ENCODE assay signal across 19 cellular contexts in genomic region chr2:85613717-85614515, GRCh38. TPM values are rescaled to one million over a fixed set of nuclear protein-coding genes. Genes with fewer than 3 reads are reported as not detected.
DNase-seq lines count a peak whose midpoint lies in the region; ATAC-seq, FAIRE-seq and TF ChIP-seq lines count a peak whose summit lies in the region.
"Had no signal": no experiment of that assay in that cellular context is flagged by ENCODE, and none has a peak within 500 bp of the region (broad histone marks: within the 10 kb centered on the region; RNA-seq: fewer than 3 reads in every experiment).

No MANE protein-coding gene starts in this region.

- WGBS in HepG2 (ENCODE audit: low lambda C conversion rate), result 45% methylated on average over 10 of the region's 10 CpGs
- 75% methylated on average over 10 of the region's 10 CpGs for WGBS in right lobe of liver (ENCODE audit: insufficient coverage, low coverage, low lambda C conversion rate, missing lambda C conversion rate)
- 83% methylated on average over 10 of the region's 10 CpGs for WGBS in suprapubic skin

- peaks cover 16% of the 10 kb centered on the region for H3K4me1 Mint-ChIP-seq in activated T-helper 1 cell treated with anti-CD3 and anti-CD28 coated beads, Interleukin-12 subunit alpha, Interleukin-12 subunit beta, Interleukin-2, Interleukin-4 antibody, amounts not matched to agents 30 ng/mL and 10 ng/mL and 1 ng/mL, durations not matched to agents 14 hours and 24 hours and 36 hours (ENCODE audit: low read depth)
- peaks cover 20 to 26% of the 10 kb centered on the region in 2 donors for H3K4me1 Mint-ChIP-seq in natural killer cell

- H3K27me3 Mint-ChIP-seq in activated T-helper 1 cell treated with anti-CD3 and anti-CD28 coated beads, Interleukin-12 subunit alpha, Interleukin-12 subunit beta, Interleukin-2, Interleukin-4 antibody, amounts not matched to agents 30 ng/mL and 10 ng/mL and 1 ng/mL, durations not matched to agents 14 hours and 24 hours and 36 hours (ENCODE audit: insufficient read depth), result no peaks in the 10 kb centered on the region
- no peaks in the 10 kb centered on the region for H3K27me3 Mint-ChIP-seq in natural killer cell (ENCODE audit: low read depth in 2 of 2)

- no peak for TF ChIP-seq EP300 in HepG2 (IDR thresholded peaks at IDR 0.05; ENCODE audit: low read depth in 2 of 2, low read length in 2 of 2)
- TF ChIP-seq EP300 in HepG2 (CRISPR knock-in tag; IDR thresholded peaks at IDR 0.05; ENCODE audit: borderline replicate concordance), result no peak
- no peak for TF ChIP-seq EP300 in suprapubic skin (IDR thresholded peaks at IDR 0.05)

- H3K36me3 ChIP-seq in HepG2 (replicated peaks in 1 of 2; ENCODE audit: control insufficient read depth in 1 of 2, insufficient read depth in 2 of 2, low read length in 2 of 2), result peaks cover 4 to 13% of the 10 kb centered on the region in 2 experiments
- H3K36me3 ChIP-seq in right lobe of liver, result peaks cover 0 to 5% (median 1%) of the 10 kb centered on the region in 4 donors
- peaks cover 8% of the 10 kb centered on the region for H3K36me3 ChIP-seq in suprapubic skin
- H3K36me3 ChIP-seq: breast epithelium had no signal

- H3K27ac Mint-ChIP-seq in activated T-helper 1 cell treated with anti-CD3 and anti-CD28 coated beads, Interleukin-12 subunit alpha, Interleukin-12 subunit beta, Interleukin-2, Interleukin-4 antibody, amounts not matched to agents 30 ng/mL and 10 ng/mL and 1 ng/mL, durations not matched to agents 14 hours and 24 hours and 36 hours, result no peak overlapping the region
- no peak overlapping the region for H3K27ac Mint-ChIP-seq in natural killer cell

- CTCF ChIA-PET in HepG2 (lab: Yijun Ruan, JAX; ENCODE audit: low intra/inter-chr PET ratio, low total read pairs), result no interaction called here

- H3K27ac ChIP-seq in HepG2 (ENCODE audit: extremely low read length, insufficient read depth, low read length), result peak overlapping the region; percentile 49
- no peak overlapping the region for H3K27ac ChIP-seq in right lobe of liver
- H3K27ac ChIP-seq in suprapubic skin, result no peak overlapping the region
- H3K27ac ChIP-seq: breast epithelium, hepatocyte, prostate gland, SK-N-MC had no signal

- ATAC-seq in HepG2 (no peak), right lobe of liver (no peak), natural killer cell (no peak)
- ATAC-seq: activated CD4-positive, CD25-positive, alpha-beta regulatory T cell treated with anti-CD3 and anti-CD28 coated beads, Interleukin-2, amount 50 U/mL, for 24 hours had no signal

- no peak for TF ChIP-seq RAD21 in HepG2 (CRISPR knock-in tag; IDR thresholded peaks at IDR 0.05)

- FAIRE-seq in HepG2 (lab: Jason Lieb, UNC), result no peak

- H4K20me1 ChIP-seq in HepG2 (ENCODE audit: insufficient read depth, low read length), result peaks cover 13% of the 10 kb centered on the region

- H3K4me1 ChIP-seq in HepG2 (ENCODE audit: insufficient read depth, low read length), result peaks cover 69% of the 10 kb centered on the region
- peaks cover 0 to 31% (median 5%) of the 10 kb centered on the region in 4 donors for H3K4me1 ChIP-seq in right lobe of liver
- H3K4me1 ChIP-seq in suprapubic skin, result peaks cover 50% of the 10 kb centered on the region

- H3K9me3 Mint-ChIP-seq in activated T-helper 1 cell treated with anti-CD3 and anti-CD28 coated beads, Interleukin-12 subunit alpha, Interleukin-12 subunit beta, Interleukin-2, Interleukin-4 antibody, amounts not matched to agents 30 ng/mL and 10 ng/mL and 1 ng/mL, durations not matched to agents 14 hours and 24 hours and 36 hours, result no peaks in the 10 kb centered on the region
- no peaks in the 10 kb centered on the region for H3K9me3 Mint-ChIP-seq in natural killer cell

- POLR2A ChIA-PET in HepG2 (lab: Yijun Ruan, JAX), result interaction anchor here (1.2 to 25.7 kb wide), 2 partner anchors 21 to 75 kb away, joined by 4 to 795 read pairs; partner anchors contain the start of genes MAT2A, RNF181, TMEM150A and VAMP5

- H3K4me3 Mint-ChIP-seq in activated T-helper 1 cell treated with anti-CD3 and anti-CD28 coated beads, Interleukin-12 subunit alpha, Interleukin-12 subunit beta, Interleukin-2, Interleukin-4 antibody, amounts not matched to agents 30 ng/mL and 10 ng/mL and 1 ng/mL, durations not matched to agents 14 hours and 24 hours and 36 hours, result peak overlapping the region; percentile 25
- peak overlapping the region; percentile 61 for H3K4me3 Mint-ChIP-seq in natural killer cell

- DNase-seq in HepG2 (ENCODE audit: low spot score), result no peak
- no peak for DNase-seq in right lobe of liver
- no peak for DNase-seq in activated T-helper 1 cell treated with anti-CD3 and anti-CD28 coated beads, Interleukin-12 subunit alpha, Interleukin-12 subunit beta, Interleukin-2, Interleukin-4 antibody, amounts not matched to agents 30 ng/mL and 10 ng/mL and 1 ng/mL, durations not matched to agents 14 hours and 24 hours and 36 hours (ENCODE audit: low spot score)
- DNase-seq in natural killer cell, result no peak
- DNase-seq in suprapubic skin (ENCODE audit: low spot score in 2 of 2), result no peak
- no peak for DNase-seq in DMS114 treated with DMSO at 0.1 percent for 48 hours (lab: John Stamatoyannopoulos, UW; ENCODE audit: unreplicated experiment)
- no peak for DNase-seq in NCI-H2029 (lab: John Stamatoyannopoulos, UW)
- DNase-seq: Calu3, dermis blood vessel endothelial cell, NCI-H1048, NCI-H2029 treated with DMSO at 0.1 percent for 48 hours, spleen, T1000 had no signal

- peaks cover 14% of the 10 kb centered on the region for H3K36me3 Mint-ChIP-seq in activated T-helper 1 cell treated with anti-CD3 and anti-CD28 coated beads, Interleukin-12 subunit alpha, Interleukin-12 subunit beta, Interleukin-2, Interleukin-4 antibody, amounts not matched to agents 30 ng/mL and 10 ng/mL and 1 ng/mL, durations not matched to agents 14 hours and 24 hours and 36 hours (ENCODE audit: low read depth)
- H3K36me3 Mint-ChIP-seq in natural killer cell, result no peaks in the 10 kb centered on the region

- TF ChIP-seq CTCF in HepG2 (CRISPR knock-in tag; IDR thresholded peaks at IDR 0.05) (no peak), right lobe of liver (IDR thresholded peaks at IDR 0.05) (no peak), natural killer cell (IDR thresholded peaks at IDR 0.05) (no peak), suprapubic skin (IDR thresholded peaks at IDR 0.05) (no peak)

- no peak overlapping the region for H3K4me3 ChIP-seq in HepG2 (replicated peaks in 1 of 3; ENCODE audit: insufficient read depth in 1 of 3, low read depth in 2 of 3, low read length in 3 of 3)
- H3K4me3 ChIP-seq in right lobe of liver, result no peak overlapping the region
- H3K4me3 ChIP-seq in suprapubic skin, result no peak overlapping the region
- H3K4me3 ChIP-seq: breast epithelium, hepatocyte, lung, prostate gland, SK-N-MC, spleen had no signal

- H3K9me3 ChIP-seq in HepG2 (ENCODE audit: low read length), result no peaks in the 10 kb centered on the region
- no peaks in the 10 kb centered on the region for H3K9me3 ChIP-seq in right lobe of liver
- H3K9me3 ChIP-seq in suprapubic skin, result no peaks in the 10 kb centered on the region
- H3K9me3 ChIP-seq: breast epithelium, prostate gland, spleen had no signal

- H3K4me2 ChIP-seq in HepG2 (ENCODE audit: low read depth, low read length), result peak overlapping the region; percentile 32
- H3K4me2 ChIP-seq: hepatocyte had no signal

- intact Hi-C loops in HepG2 (cut with micrococcal nuclease; ENCODE audit: unreplicated experiment) (loop anchor here (5.0 kb wide), 1 partner anchor 192 kb away; no protein-coding TSS in a partner anchor), right lobe of liver (cut with DNase I) (no loop called here), natural killer cell (cut with micrococcal nuclease) (no loop called here)
- intact Hi-C loops in activated T-helper 1 cell treated with anti-CD3 and anti-CD28 coated beads, Interleukin-12 subunit alpha, Interleukin-12 subunit beta, Interleukin-2, Interleukin-4 antibody, amounts not matched to agents 30 ng/mL and 10 ng/mL and 1 ng/mL, durations not matched to agents 14 hours and 24 hours and 36 hours (cut with micrococcal nuclease), result loop anchor here (10.0 kb wide), 1 partner anchor 831 kb away; the partner anchor contains the start of gene KDM3A

- H3K9ac ChIP-seq in HepG2 (ENCODE audit: insufficient read depth, low read depth, low read length), result peak overlapping the region; percentile 47; the same call in 1 of the 2 replicates

- TF ChIP-seq POLR2A in HepG2 (IDR thresholded peaks at IDR 0.05; ENCODE audit: insufficient read depth in 1 of 2, low read depth in 2 of 2, low read length in 2 of 2) (no peak), right lobe of liver (IDR thresholded peaks at IDR 0.05) (no peak), suprapubic skin (IDR thresholded peaks at IDR 0.05) (no peak)

- no peak overlapping the region for H2AFZ ChIP-seq in HepG2 (ENCODE audit: low read length)
- H2AFZ ChIP-seq: hepatocyte had no signal

- peaks cover 39% of the 10 kb centered on the region for H3K79me2 ChIP-seq in HepG2 (ENCODE audit: insufficient read depth, low read length)

- no peaks in the 10 kb centered on the region; a peak in 1 of 5 replicates for H3K27me3 ChIP-seq in HepG2 (ENCODE audit: control insufficient read depth in 1 of 2, insufficient read depth in 2 of 2, low read length in 2 of 2)
- no peaks in the 10 kb centered on the region for H3K27me3 ChIP-seq in right lobe of liver
- no peaks in the 10 kb centered on the region for H3K27me3 ChIP-seq in suprapubic skin
- H3K27me3 ChIP-seq: breast epithelium, hepatocyte, spleen had no signal

- in situ Hi-C loops in HepG2 (cut with HindIII; ENCODE audit: extremely low pct_ligation_motif_present, low pct_unique_long_range_greater_than_20kb), result no loop called here

- no TSS peak for BruUV-seq in HepG2 (replicated peaks; lab: Mats Ljungman, UMichigan)

RNA-seq across cellular contexts. Expression of gene C2orf68, which starts 2.0 kb away (rescaled TPM):
- total RNA-seq in HepG2 (2016; rRNA removed; fragmentation: Illumina TruSeq; extraction: Trizol), result 47.1 and 49.0 TPM in 2 replicates
- total RNA-seq in HepG2 (2016; cell fraction: cytosol; rRNA removed; fragmentation: Illumina TruSeq; extraction: Trizol; ENCODE audit: low read depth), result 32.5 and 36.5 TPM in 2 replicates
- 48.7 and 49.6 TPM in 2 replicates for total RNA-seq in HepG2 (2016; cell fraction: insoluble cytoplasmic fraction; rRNA removed; fragmentation: Illumina TruSeq; extraction: Trizol)
- 64.2 and 67.0 TPM in 2 replicates for total RNA-seq in HepG2 (2016; cell fraction: membrane; rRNA removed; fragmentation: Illumina TruSeq; extraction: Trizol)
- total RNA-seq in HepG2 (2016; cell fraction: nucleus; rRNA removed; fragmentation: Illumina TruSeq; extraction: Trizol), result 33.2 and 34.7 TPM in 2 replicates
- 77.4 and 82.8 TPM in 2 replicates for polyA plus RNA-seq in HepG2 (2011; rRNA removed)
- polyA plus RNA-seq in HepG2 (2011; cell fraction: cytosol; rRNA removed), result 32.5 and 38.0 TPM in 2 replicates
- 55.4 and 70.0 TPM in 2 replicates for polyA plus RNA-seq in HepG2 (2011; cell fraction: nucleus; rRNA removed)
- 42.2 and 51.9 TPM in 2 replicates for polyA plus RNA-seq in HepG2 (2012)
- 54.3 and 54.6 TPM in 2 replicates for polyA plus RNA-seq in HepG2 (2016; cell fraction: cytosol; fragmentation: Illumina TruSeq; extraction: Trizol; ENCODE audit: low read depth)
- polyA plus RNA-seq in HepG2 (2016; cell fraction: insoluble cytoplasmic fraction; fragmentation: Illumina TruSeq; extraction: Trizol; ENCODE audit: low read depth), result 56.4 and 59.2 TPM in 2 replicates
- polyA plus RNA-seq in HepG2 (2016; cell fraction: membrane; fragmentation: Illumina TruSeq; extraction: Trizol; ENCODE audit: low read depth), result 69.9 and 70.6 TPM in 2 replicates
- 76.9 and 78.6 TPM in 2 replicates for polyA plus RNA-seq in HepG2 (2016; cell fraction: nucleus; fragmentation: Illumina TruSeq; extraction: Trizol; ENCODE audit: insufficient read depth, low read depth)
- polyA minus RNA-seq in HepG2 (2011; rRNA and poly(A)+ RNA removed; ENCODE audit: low replicate concordance), result 73.7 and 82.9 TPM in 2 replicates
- polyA minus RNA-seq in HepG2 (2011; cell fraction: cytosol; rRNA and poly(A)+ RNA removed), result 34.4 and 42.2 TPM in 2 replicates
- 35.4 and 43.0 TPM in 2 replicates for polyA minus RNA-seq in HepG2 (2011; cell fraction: nucleus; rRNA and poly(A)+ RNA removed)
- total RNA-seq in right lobe of liver, result 10 to 100 TPM in 5 of 6 experiments, 1 to 10 TPM in 1; 7.6 to 22.7 (median 14.8) TPM
- 36.3 and 36.7 TPM in 2 replicates for total RNA-seq in activated T-helper 1 cell treated with anti-CD3 and anti-CD28 coated beads, Interleukin-12 subunit alpha, Interleukin-12 subunit beta, Interleukin-2, Interleukin-4 antibody, amounts not matched to agents 30 ng/mL and 10 ng/mL and 1 ng/mL, durations not matched to agents 14 hours and 24 hours and 36 hours
- 10 to 100 TPM; 36.4 to 60.8 (median 48.4) TPM for total RNA-seq in natural killer cell
- 10 to 100 TPM; 15.8 to 28.1 (median 18.3) TPM for total RNA-seq in suprapubic skin

RNA-seq across cellular contexts. Expression of gene USP39, which starts 2.1 kb away (rescaled TPM):
- total RNA-seq in HepG2 (2016; rRNA removed; fragmentation: Illumina TruSeq; extraction: Trizol), result 63.3 and 80.2 TPM in 2 replicates
- total RNA-seq in HepG2 (2016; cell fraction: cytosol; rRNA removed; fragmentation: Illumina TruSeq; extraction: Trizol; ENCODE audit: low read depth), result 20.2 and 21.5 TPM in 2 replicates
- 64.7 and 84.8 TPM in 2 replicates for total RNA-seq in HepG2 (2016; cell fraction: insoluble cytoplasmic fraction; rRNA removed; fragmentation: Illumina TruSeq; extraction: Trizol)
- 37.2 and 41.8 TPM in 2 replicates for total RNA-seq in HepG2 (2016; cell fraction: membrane; rRNA removed; fragmentation: Illumina TruSeq; extraction: Trizol)
- 43.3 and 49.6 TPM in 2 replicates for total RNA-seq in HepG2 (2016; cell fraction: nucleus; rRNA removed; fragmentation: Illumina TruSeq; extraction: Trizol)
- polyA plus RNA-seq in HepG2 (2011; rRNA removed), result 73.6 and 75.1 TPM in 2 replicates
- polyA plus RNA-seq in HepG2 (2011; cell fraction: cytosol; rRNA removed), result 52.3 and 54.6 TPM in 2 replicates
- polyA plus RNA-seq in HepG2 (2011; cell fraction: nucleus; rRNA removed), result 71.1 and 77.1 TPM in 2 replicates
- polyA plus RNA-seq in HepG2 (2012), result 51.9 and 66.6 TPM in 2 replicates
- 21.2 and 23.0 TPM in 2 replicates for polyA plus RNA-seq in HepG2 (2016; cell fraction: cytosol; fragmentation: Illumina TruSeq; extraction: Trizol; ENCODE audit: low read depth)
- polyA plus RNA-seq in HepG2 (2016; cell fraction: insoluble cytoplasmic fraction; fragmentation: Illumina TruSeq; extraction: Trizol; ENCODE audit: low read depth), result 106 and 107 TPM in 2 replicates
- 36.4 and 40.9 TPM in 2 replicates for polyA plus RNA-seq in HepG2 (2016; cell fraction: membrane; fragmentation: Illumina TruSeq; extraction: Trizol; ENCODE audit: low read depth)
- 92.4 and 97.2 TPM in 2 replicates for polyA plus RNA-seq in HepG2 (2016; cell fraction: nucleus; fragmentation: Illumina TruSeq; extraction: Trizol; ENCODE audit: insufficient read depth, low read depth)
- polyA minus RNA-seq in HepG2 (2011; rRNA and poly(A)+ RNA removed; ENCODE audit: low replicate concordance), result 156 and 185 TPM in 2 replicates
- 31.4 and 36.2 TPM in 2 replicates for polyA minus RNA-seq in HepG2 (2011; cell fraction: cytosol; rRNA and poly(A)+ RNA removed)
- 60.5 and 67.6 TPM in 2 replicates for polyA minus RNA-seq in HepG2 (2011; cell fraction: nucleus; rRNA and poly(A)+ RNA removed)
- total RNA-seq in right lobe of liver, result 10 to 100 TPM; 14.7 to 32.8 (median 17.9) TPM
- total RNA-seq in activated T-helper 1 cell treated with anti-CD3 and anti-CD28 coated beads, Interleukin-12 subunit alpha, Interleukin-12 subunit beta, Interleukin-2, Interleukin-4 antibody, amounts not matched to agents 30 ng/mL and 10 ng/mL and 1 ng/mL, durations not matched to agents 14 hours and 24 hours and 36 hours, result 90.2 and 93.1 TPM in 2 replicates
- total RNA-seq in natural killer cell, result 10 to 100 TPM; 49.6 to 68.5 (median 63.2) TPM
- total RNA-seq in suprapubic skin, result 10 to 100 TPM; 38.2 to 44.0 (median 40.4) TPM

RNA-seq across cellular contexts. Expression of gene TMEM150A, which starts 11.4 kb away (rescaled TPM):
- total RNA-seq in HepG2 (2016; rRNA removed; fragmentation: Illumina TruSeq; extraction: Trizol) (24.0 and 30.1 TPM in 2 replicates), right lobe of liver (10 to 100 TPM; 20.0 to 26.7 (median 21.9) TPM), natural killer cell (10 to 100 TPM; 10.4 to 13.3 (median 10.9) TPM), suprapubic skin (10 to 100 TPM; 13.1 to 15.0 (median 14.1) TPM)
- 24.1 and 32.5 TPM in 2 replicates for total RNA-seq in HepG2 (2016; cell fraction: cytosol; rRNA removed; fragmentation: Illumina TruSeq; extraction: Trizol; ENCODE audit: low read depth)
- total RNA-seq in HepG2 (2016; cell fraction: insoluble cytoplasmic fraction; rRNA removed; fragmentation: Illumina TruSeq; extraction: Trizol), result 20.6 and 30.6 TPM in 2 replicates
- 35.6 and 42.7 TPM in 2 replicates for total RNA-seq in HepG2 (2016; cell fraction: membrane; rRNA removed; fragmentation: Illumina TruSeq; extraction: Trizol)
- total RNA-seq in HepG2 (2016; cell fraction: nucleus; rRNA removed; fragmentation: Illumina TruSeq; extraction: Trizol), result 27.9 and 33.6 TPM in 2 replicates
- 70.4 and 111 TPM in 2 replicates for polyA plus RNA-seq in HepG2 (2011; rRNA removed)
- polyA plus RNA-seq in HepG2 (2011; cell fraction: cytosol; rRNA removed), result 56.0 and 56.1 TPM in 2 replicates
- polyA plus RNA-seq in HepG2 (2011; cell fraction: nucleus; rRNA removed), result 277 and 295 TPM in 2 replicates
- 57.6 and 80.5 TPM in 2 replicates for polyA plus RNA-seq in HepG2 (2012)
- 35.9 and 45.2 TPM in 2 replicates for polyA plus RNA-seq in HepG2 (2016; cell fraction: cytosol; fragmentation: Illumina TruSeq; extraction: Trizol; ENCODE audit: low read depth)
- 34.2 and 35.6 TPM in 2 replicates for polyA plus RNA-seq in HepG2 (2016; cell fraction: insoluble cytoplasmic fraction; fragmentation: Illumina TruSeq; extraction: Trizol; ENCODE audit: low read depth)
- polyA plus RNA-seq in HepG2 (2016; cell fraction: membrane; fragmentation: Illumina TruSeq; extraction: Trizol; ENCODE audit: low read depth), result 43.2 and 51.3 TPM in 2 replicates
- 83.8 and 85.6 TPM in 2 replicates for polyA plus RNA-seq in HepG2 (2016; cell fraction: nucleus; fragmentation: Illumina TruSeq; extraction: Trizol; ENCODE audit: insufficient read depth, low read depth)
- 7.2 and 99.4 TPM in 2 replicates for polyA minus RNA-seq in HepG2 (2011; rRNA and poly(A)+ RNA removed; ENCODE audit: low replicate concordance)
- 17.1 and 21.3 TPM in 2 replicates for polyA minus RNA-seq in HepG2 (2011; cell fraction: cytosol; rRNA and poly(A)+ RNA removed)
- polyA minus RNA-seq in HepG2 (2011; cell fraction: nucleus; rRNA and poly(A)+ RNA removed), result 30.6 and 39.5 TPM in 2 replicates
- 7.0 and 8.9 TPM in 2 replicates for total RNA-seq in activated T-helper 1 cell treated with anti-CD3 and anti-CD28 coated beads, Interleukin-12 subunit alpha, Interleukin-12 subunit beta, Interleukin-2, Interleukin-4 antibody, amounts not matched to agents 30 ng/mL and 10 ng/mL and 1 ng/mL, durations not matched to agents 14 hours and 24 hours and 36 hours

RNA-seq across cellular contexts. Expression of gene RNF181, which starts 18.4 kb away (rescaled TPM):
- total RNA-seq in HepG2 (2016; rRNA removed; fragmentation: Illumina TruSeq; extraction: Trizol), result 224 and 234 TPM in 2 replicates
- total RNA-seq in HepG2 (2016; cell fraction: cytosol; rRNA removed; fragmentation: Illumina TruSeq; extraction: Trizol; ENCODE audit: low read depth), result 68.8 and 79.7 TPM in 2 replicates
- 237 and 239 TPM in 2 replicates for total RNA-seq in HepG2 (2016; cell fraction: insoluble cytoplasmic fraction; rRNA removed; fragmentation: Illumina TruSeq; extraction: Trizol)
- total RNA-seq in HepG2 (2016; cell fraction: membrane; rRNA removed; fragmentation: Illumina TruSeq; extraction: Trizol), result 60.8 and 63.4 TPM in 2 replicates
- 99.4 and 107 TPM in 2 replicates for total RNA-seq in HepG2 (2016; cell fraction: nucleus; rRNA removed; fragmentation: Illumina TruSeq; extraction: Trizol)
- 578 and 594 TPM in 2 replicates for polyA plus RNA-seq in HepG2 (2011; rRNA removed)
- polyA plus RNA-seq in HepG2 (2011; cell fraction: cytosol; rRNA removed), result 700 and 712 TPM in 2 replicates
- polyA plus RNA-seq in HepG2 (2011; cell fraction: nucleus; rRNA removed), result 285 and 326 TPM in 2 replicates
- 240 and 307 TPM in 2 replicates for polyA plus RNA-seq in HepG2 (2012)
- 54.1 and 54.2 TPM in 2 replicates for polyA plus RNA-seq in HepG2 (2016; cell fraction: cytosol; fragmentation: Illumina TruSeq; extraction: Trizol; ENCODE audit: low read depth)
- polyA plus RNA-seq in HepG2 (2016; cell fraction: insoluble cytoplasmic fraction; fragmentation: Illumina TruSeq; extraction: Trizol; ENCODE audit: low read depth), result 189 and 200 TPM in 2 replicates
- polyA plus RNA-seq in HepG2 (2016; cell fraction: membrane; fragmentation: Illumina TruSeq; extraction: Trizol; ENCODE audit: low read depth), result 43.8 and 45.1 TPM in 2 replicates
- polyA plus RNA-seq in HepG2 (2016; cell fraction: nucleus; fragmentation: Illumina TruSeq; extraction: Trizol; ENCODE audit: insufficient read depth, low read depth), result 124 and 147 TPM in 2 replicates
- polyA minus RNA-seq in HepG2 (2011; rRNA and poly(A)+ RNA removed; ENCODE audit: low replicate concordance), result 200 and 300 TPM in 2 replicates
- 65.6 and 78.5 TPM in 2 replicates for polyA minus RNA-seq in HepG2 (2011; cell fraction: cytosol; rRNA and poly(A)+ RNA removed)
- polyA minus RNA-seq in HepG2 (2011; cell fraction: nucleus; rRNA and poly(A)+ RNA removed), result 59.9 and 82.9 TPM in 2 replicates
- 100 to 1,000 TPM in 2 of 6 experiments, 10 to 100 TPM in 4; 54.5 to 123 (median 66.6) TPM for total RNA-seq in right lobe of liver
- total RNA-seq in activated T-helper 1 cell treated with anti-CD3 and anti-CD28 coated beads, Interleukin-12 subunit alpha, Interleukin-12 subunit beta, Interleukin-2, Interleukin-4 antibody, amounts not matched to agents 30 ng/mL and 10 ng/mL and 1 ng/mL, durations not matched to agents 14 hours and 24 hours and 36 hours, result 111 and 116 TPM in 2 replicates
- total RNA-seq in natural killer cell, result 10 to 100 TPM; 65.0 to 75.0 (median 66.7) TPM
- 100 to 1,000 TPM in 3 of 4 donors, 10 to 100 TPM in 1; 89.9 to 127 (median 110) TPM for total RNA-seq in suprapubic skin

RNA-seq across cellular contexts. Expression of gene VAMP5, which starts 29.7 kb away (rescaled TPM):
- total RNA-seq in HepG2 (2016; rRNA removed; fragmentation: Illumina TruSeq; extraction: Trizol), result 7.2 and 9.0 TPM in 2 replicates
- total RNA-seq in HepG2 (2016; cell fraction: cytosol; rRNA removed; fragmentation: Illumina TruSeq; extraction: Trizol; ENCODE audit: low read depth), result 13.9 and 18.3 TPM in 2 replicates
- 7.1 and 9.2 TPM in 2 replicates for total RNA-seq in HepG2 (2016; cell fraction: insoluble cytoplasmic fraction; rRNA removed; fragmentation: Illumina TruSeq; extraction: Trizol)
- total RNA-seq in HepG2 (2016; cell fraction: membrane; rRNA removed; fragmentation: Illumina TruSeq; extraction: Trizol), result 12.5 and 15.9 TPM in 2 replicates
- total RNA-seq in HepG2 (2016; cell fraction: nucleus; rRNA removed; fragmentation: Illumina TruSeq; extraction: Trizol), result 3.2 and 4.0 TPM in 2 replicates
- polyA plus RNA-seq in HepG2 (2011; rRNA removed), result 56.7 and 68.6 TPM in 2 replicates
- 87.7 and 90.8 TPM in 2 replicates for polyA plus RNA-seq in HepG2 (2011; cell fraction: cytosol; rRNA removed)
- 35.8 and 44.7 TPM in 2 replicates for polyA plus RNA-seq in HepG2 (2011; cell fraction: nucleus; rRNA removed)
- polyA plus RNA-seq in HepG2 (2012), result 39.4 and 46.3 TPM in 2 replicates
- polyA plus RNA-seq in HepG2 (2016; cell fraction: cytosol; fragmentation: Illumina TruSeq; extraction: Trizol; ENCODE audit: low read depth), result 27.3 and 33.3 TPM in 2 replicates
- 20.9 and 22.2 TPM in 2 replicates for polyA plus RNA-seq in HepG2 (2016; cell fraction: insoluble cytoplasmic fraction; fragmentation: Illumina TruSeq; extraction: Trizol; ENCODE audit: low read depth)
- 21.7 and 27.9 TPM in 2 replicates for polyA plus RNA-seq in HepG2 (2016; cell fraction: membrane; fragmentation: Illumina TruSeq; extraction: Trizol; ENCODE audit: low read depth)
- 11.7 and 13.5 TPM in 2 replicates for polyA plus RNA-seq in HepG2 (2016; cell fraction: nucleus; fragmentation: Illumina TruSeq; extraction: Trizol; ENCODE audit: insufficient read depth, low read depth)
- 5.5 and 44.4 TPM in 2 replicates for polyA minus RNA-seq in HepG2 (2011; rRNA and poly(A)+ RNA removed; ENCODE audit: low replicate concordance)
- 7.3 and 9.1 TPM in 2 replicates for polyA minus RNA-seq in HepG2 (2011; cell fraction: cytosol; rRNA and poly(A)+ RNA removed)
- 2.0 and 4.9 TPM in 2 replicates for polyA minus RNA-seq in HepG2 (2011; cell fraction: nucleus; rRNA and poly(A)+ RNA removed)
- total RNA-seq in right lobe of liver, result 10 to 100 TPM; 27.2 to 50.1 (median 34.7) TPM
- 31.7 and 40.0 TPM in 2 replicates for total RNA-seq in activated T-helper 1 cell treated with anti-CD3 and anti-CD28 coated beads, Interleukin-12 subunit alpha, Interleukin-12 subunit beta, Interleukin-2, Interleukin-4 antibody, amounts not matched to agents 30 ng/mL and 10 ng/mL and 1 ng/mL, durations not matched to agents 14 hours and 24 hours and 36 hours
- 10 to 100 TPM; 35.0 to 50.7 (median 36.7) TPM for total RNA-seq in natural killer cell
- 10 to 100 TPM in 2 of 4 donors, 1 to 10 TPM in 2; 7.9 to 24.1 (median 14.0) TPM for total RNA-seq in suprapubic skin

Comparison
In these comparisons a context has a peak if more than half of its experiments do, and no peak if none do; other contexts are left out.
1. intact Hi-C loops: an anchor here in HepG2 (5.0 kb wide) and activated T-helper 1 cell treated with anti-CD3 and anti-CD28 coated beads, Interleukin-12 subunit alpha, Interleukin-12 subunit beta, Interleukin-2, Interleukin-4 antibody, amounts not matched to agents 30 ng/mL and 10 ng/mL and 1 ng/mL, durations not matched to agents 14 hours and 24 hours and 36 hours (10.0 kb wide); none called in right lobe of liver and natural killer cell.